8 cellular contexts compared by ENCODE assay signal in genomic region chr19:4065430-4066175, GRCh38. TPM values are rescaled to one million over a fixed set of nuclear protein-coding genes. Genes with fewer than 3 reads are reported as not detected.
DNase-seq lines count a peak whose midpoint lies in the region; ATAC-seq and TF ChIP-seq lines count a peak whose summit lies in the region.

No MANE protein-coding gene starts in this region.

- H3K4me1 ChIP-seq in gastroesophageal sphincter (peaks cover 0 to 62% (median 35%) of the 10 kb centered on the region in 3 donors), ovary (ENCODE audit: insufficient read depth) (peaks cover 32% of the 10 kb centered on the region), thyroid gland (peaks cover 39 to 43% of the 10 kb centered on the region in 2 donors)

- CTCF ChIA-PET in activated naive CD4-positive, alpha-beta T cell treated with anti-CD3 and anti-CD28 coated beads, Interleukin-2, amount 10 ng/mL, durations not matched to agents 7 days and 5 days (lab: Charles Lee): interaction anchor here (1.2 kb wide), 1 partner anchor 49 kb away, joined by 3 read pairs; no protein-coding TSS in a partner anchor

- peaks cover 2% of the 10 kb centered on the region for H3K27me3 Mint-ChIP-seq in HFFc6 (ENCODE audit: insufficient read depth)
- peaks cover 3% of the 10 kb centered on the region for H3K27me3 Mint-ChIP-seq in activated naive CD4-positive, alpha-beta T cell treated with anti-CD3 and anti-CD28 coated beads, Interleukin-2, amount 10 ng/mL, durations not matched to agents 7 days and 5 days

- TF ChIP-seq POLR2A in NB4 (IDR thresholded peaks at IDR 0.05; ENCODE audit: extremely low read depth, insufficient read length) (peak; percentile 19), gastroesophageal sphincter (IDR thresholded peaks at IDR 0.05) (no peak), ovary (IDR thresholded peaks at IDR 0.05) (no peak), thyroid gland (IDR thresholded peaks at IDR 0.05) (no peak)

- 0% methylated on average over 1 of the region's 98 CpGs; no CpG with 5 or more reads in 1 of the 2 donors for WGBS in gastroesophageal sphincter (ENCODE audit: low coverage in 1 of 2), 2 donors
- 0 to 1% (median 0%) methylated on average over 20 to 87 of the region's 98 CpGs for WGBS in ovary, 3 donors
- 0% methylated on average over 6 to 14 of the region's 98 CpGs for WGBS in thyroid gland, 2 donors

- H3K27ac ChIP-seq in gastroesophageal sphincter (peak overlapping the region; percentile 93 to 99 (median 98)), ovary (peak overlapping the region; percentile 93 to 96), thyroid gland (peak overlapping the region; percentile 91 to 98 (median 91))

- peak overlapping the region; percentile 47 for H3K4me3 Mint-ChIP-seq in HFFc6
- peak overlapping the region; percentile 69 for H3K4me3 Mint-ChIP-seq in activated naive CD4-positive, alpha-beta T cell treated with anti-CD3 and anti-CD28 coated beads, Interleukin-2, amount 10 ng/mL, durations not matched to agents 7 days and 5 days

- TF ChIP-seq CTCF in HFFc6 (IDR thresholded peaks at IDR 0.05): no peak
- no peak for TF ChIP-seq CTCF in NB4 (IDR thresholded peaks at IDR 0.05; ENCODE audit: low read depth, low read length)
- TF ChIP-seq CTCF in gastroesophageal sphincter (IDR thresholded peaks at IDR 0.05): peak in 2 of 4 experiments; percentile 3 to 32
- TF ChIP-seq CTCF in ovary (IDR thresholded peaks at IDR 0.05): peak in 1 of 3 donors; percentile 13
- no peak for TF ChIP-seq CTCF in thyroid gland (IDR thresholded peaks at IDR 0.05)

- H3K36me3 ChIP-seq in gastroesophageal sphincter (peaks cover 0 to 14% of the 10 kb centered on the region in 2 donors), ovary (no peaks in the 10 kb centered on the region), thyroid gland (no peaks in the 10 kb centered on the region)

- TF ChIP-seq EP300 in gastroesophageal sphincter (IDR thresholded peaks at IDR 0.05) (no peak), ovary (IDR thresholded peaks at IDR 0.05) (no peak)

- no peaks in the 10 kb centered on the region for H3K9me3 Mint-ChIP-seq in HFFc6
- H3K9me3 Mint-ChIP-seq in activated naive CD4-positive, alpha-beta T cell treated with anti-CD3 and anti-CD28 coated beads, Interleukin-2, amount 10 ng/mL, durations not matched to agents 7 days and 5 days: no peaks in the 10 kb centered on the region

- H3K4me3 ChIP-seq in GM08714 (ENCODE audit: low read length) (peak overlapping the region; percentile 64), NB4 (ENCODE audit: low read depth, low read length) (no peak overlapping the region), gastroesophageal sphincter (peak overlapping the region; percentile 72 to 98), ovary (peak overlapping the region; percentile 91), thyroid gland (replicated peaks in 1 of 3) (peak overlapping the region in 1 of 3 donors; percentile 93)

- no peaks in the 10 kb centered on the region for H3K9me3 ChIP-seq in gastroesophageal sphincter
- H3K9me3 ChIP-seq in ovary: no peaks in the 10 kb centered on the region
- H3K9me3 ChIP-seq in thyroid gland: no peaks in the 10 kb centered on the region

- no peak overlapping the region for H3K27ac Mint-ChIP-seq in HFFc6
- H3K27ac Mint-ChIP-seq in activated naive CD4-positive, alpha-beta T cell treated with anti-CD3 and anti-CD28 coated beads, Interleukin-2, amount 10 ng/mL, durations not matched to agents 7 days and 5 days: peak overlapping the region; percentile 52

- H3K4me1 Mint-ChIP-seq in HFFc6 (ENCODE audit: low read depth): peaks cover 11% of the 10 kb centered on the region
- peaks cover 40% of the 10 kb centered on the region for H3K4me1 Mint-ChIP-seq in activated naive CD4-positive, alpha-beta T cell treated with anti-CD3 and anti-CD28 coated beads, Interleukin-2, amount 10 ng/mL, durations not matched to agents 7 days and 5 days

- peak; percentile 89 for ATAC-seq in gastroesophageal sphincter

- DNase-seq in HFFc6 (peak; percentile 97), NB4 (ENCODE audit: low read depth) (peak; percentile 94), SK-N-DZ (ENCODE audit: low spot score) (peak; percentile 95), ovary (peak; percentile 97 to 98 (median 97)), thyroid gland (peak; percentile 97 to 98)
- DNase-seq in activated naive CD4-positive, alpha-beta T cell treated with anti-CD3 and anti-CD28 coated beads, Interleukin-2, amount 10 ng/mL, durations not matched to agents 7 days and 5 days: peak; percentile 97

- H3K27me3 ChIP-seq in gastroesophageal sphincter (no peaks in the 10 kb centered on the region), ovary (no peaks in the 10 kb centered on the region), thyroid gland (no peaks in the 10 kb centered on the region)

- intact Hi-C loops in ovary (cut with DNase I): no loop called here
- intact Hi-C loops in thyroid gland (cut with DNase I): loop anchor here (5.0 kb wide), 1 partner anchor 57 kb away; the partner anchor contains the start of gene MAP2K2

- no peaks in the 10 kb centered on the region for H3K36me3 Mint-ChIP-seq in HFFc6 (ENCODE audit: low read depth)
- H3K36me3 Mint-ChIP-seq in activated naive CD4-positive, alpha-beta T cell treated with anti-CD3 and anti-CD28 coated beads, Interleukin-2, amount 10 ng/mL, durations not matched to agents 7 days and 5 days: peaks cover 6% of the 10 kb centered on the region

RNA-seq across cellular contexts. Expression of gene ZBTB7A, which starts 1.1 kb away (rescaled TPM):
- 10 to 100 TPM; 40.8 to 47.6 (median 43.6) TPM for total RNA-seq in HFFc6 (2021; fragmentation: NEBNext Ultra II Directional; extraction: Animal tissue kit (Norgen Biotek cat#: 25700))
- polyA plus RNA-seq in SK-N-DZ (2014; cell fraction: cytosol; rRNA removed): 4.6 and 5.5 TPM in 2 replicates
- 9.8 and 15.6 TPM in 2 replicates for polyA plus RNA-seq in SK-N-DZ (2014; cell fraction: nucleus; rRNA removed)
- total RNA-seq in gastroesophageal sphincter (100 to 1,000 TPM in 1 of 4 donors, 10 to 100 TPM in 3; 65.6 to 122 (median 82.4) TPM), ovary (10 to 100 TPM; 25.0 to 56.4 (median 38.7) TPM), thyroid gland (10 to 100 TPM; 45.3 to 85.3 (median 54.9) TPM)
- polyA plus RNA-seq in ovary: 10 to 100 TPM in 1 of 2 donors, 1 to 10 TPM in 1; 9.1 to 16.8 TPM

RNA-seq across cellular contexts. Expression of gene PIAS4, which starts 58.1 kb away (rescaled TPM):
- 10 to 100 TPM; 20.0 to 26.0 (median 23.3) TPM for total RNA-seq in HFFc6 (2021; fragmentation: NEBNext Ultra II Directional; extraction: Animal tissue kit (Norgen Biotek cat#: 25700))
- polyA plus RNA-seq in SK-N-DZ (2014; cell fraction: cytosol; rRNA removed): 30.3 and 40.6 TPM in 2 replicates
- 24.5 and 26.1 TPM in 2 replicates for polyA plus RNA-seq in SK-N-DZ (2014; cell fraction: nucleus; rRNA removed)
- total RNA-seq in gastroesophageal sphincter (10 to 100 TPM; 15.3 to 26.4 (median 16.8) TPM), ovary (10 to 100 TPM; 11.6 to 29.7 (median 23.6) TPM), thyroid gland (10 to 100 TPM; 14.7 to 32.3 (median 16.0) TPM)
- polyA plus RNA-seq in ovary: 10 to 100 TPM in 1 of 2 donors, 1 to 10 TPM in 1; 5.2 to 18.9 TPM

RNA-seq across cellular contexts. Expression of gene MAP2K2, which starts 58.3 kb away (rescaled TPM):
- 100 to 1,000 TPM; 175 to 209 (median 187) TPM for total RNA-seq in HFFc6 (2021; fragmentation: NEBNext Ultra II Directional; extraction: Animal tissue kit (Norgen Biotek cat#: 25700))
- polyA plus RNA-seq in SK-N-DZ (2014; cell fraction: cytosol; rRNA removed): 125 and 130 TPM in 2 replicates
- 70.3 and 81.0 TPM in 2 replicates for polyA plus RNA-seq in SK-N-DZ (2014; cell fraction: nucleus; rRNA removed)
- total RNA-seq in gastroesophageal sphincter (100 to 1,000 TPM in 1 of 4 donors, 10 to 100 TPM in 3; 53.3 to 112 (median 69.7) TPM), ovary (100 to 1,000 TPM in 5 of 7 donors, 10 to 100 TPM in 2; 39.9 to 130 (median 116) TPM), thyroid gland (10 to 100 TPM; 59.4 to 95.3 (median 81.8) TPM)
- 100 to 1,000 TPM; 108 to 136 TPM for polyA plus RNA-seq in ovary
